ENCODE assay signal across 7 cellular contexts in genomic region chr6:53349209-53349693, GRCh38. TPM values are rescaled to one million over a fixed set of nuclear protein-coding genes. Genes with fewer than 3 reads are reported as not detected.
DNase-seq lines count a peak whose midpoint lies in the region; ATAC-seq and TF ChIP-seq lines count a peak whose summit lies in the region.

No MANE protein-coding gene starts in this region.

- no peak for TF ChIP-seq CTCF in HFF-Myc (IDR thresholded peaks at IDR 0.05; ENCODE audit: low read depth, low read length, missing control alignments)
- TF ChIP-seq CTCF in activated B cell treated with CpG ODN at 0.5 μM for 24 hours (IDR thresholded peaks at IDR 0.05): no peak

- H3K27me3 ChIP-seq in iPS DF 6.9 (ENCODE audit: control insufficient read depth, insufficient read depth, low read length): no peaks in the 10 kb centered on the region

- H3K4me1 Mint-ChIP-seq in activated B cell treated with CpG ODN at 0.5 μM for 24 hours: peaks cover 46% of the 10 kb centered on the region
- peaks cover 27 to 55% of the 10 kb centered on the region in 2 donors for H3K4me1 Mint-ChIP-seq in stimulated activated naive B cell treated with anti-CD40 and anti-IgM and Interleukin-4, amounts not matched to agents 10 μg/mL and 1 μg/mL and 100 μg/mL, for 72 hours

- H3K9me3 Mint-ChIP-seq in activated B cell treated with CpG ODN at 0.5 μM for 24 hours: no peaks in the 10 kb centered on the region
- H3K9me3 Mint-ChIP-seq in stimulated activated naive B cell treated with anti-CD40 and anti-IgM and Interleukin-4, amounts not matched to agents 10 μg/mL and 1 μg/mL and 100 μg/mL, for 72 hours: no peaks in the 10 kb centered on the region

- WGBS in iPS DF 6.9 (ENCODE audit: insufficient coverage, insufficient read length): no CpG with 5 or more reads among the region's 15 CpGs

- H3K4me3 ChIP-seq in HFF-Myc (replicated peaks; ENCODE audit: low read depth, low read length) (peak overlapping the region; percentile 76), iPS DF 6.9 (ENCODE audit: low read length) (peak overlapping the region; percentile 91; the same call in 1 of the 2 replicates)

- ATAC-seq in activated B cell treated with CpG ODN at 0.5 μM for 24 hours (ENCODE audit: low read depth) (no peak), GM18520 (IDR thresholded peaks at IDR 0.05; ENCODE audit: unreplicated experiment) (no peak), GM21360 (IDR thresholded peaks at IDR 0.05; ENCODE audit: unreplicated experiment) (no peak)
- ATAC-seq in stimulated activated naive B cell treated with anti-CD40 and anti-IgM and Interleukin-4, amounts not matched to agents 10 μg/mL and 1 μg/mL and 100 μg/mL, for 72 hours (replicated peaks): no peak

- H3K36me3 Mint-ChIP-seq in activated B cell treated with CpG ODN at 0.5 μM for 24 hours (ENCODE audit: low read depth): peaks cover 34% of the 10 kb centered on the region
- H3K36me3 Mint-ChIP-seq in stimulated activated naive B cell treated with anti-CD40 and anti-IgM and Interleukin-4, amounts not matched to agents 10 μg/mL and 1 μg/mL and 100 μg/mL, for 72 hours: peaks cover 15 to 19% of the 10 kb centered on the region in 2 donors

- H3K27ac Mint-ChIP-seq in activated B cell treated with CpG ODN at 0.5 μM for 24 hours: peak overlapping the region; percentile 97
- H3K27ac Mint-ChIP-seq in stimulated activated naive B cell treated with anti-CD40 and anti-IgM and Interleukin-4, amounts not matched to agents 10 μg/mL and 1 μg/mL and 100 μg/mL, for 72 hours: peak overlapping the region; percentile 97

- CTCF ChIA-PET in activated B cell treated with CpG ODN at 0.5 μM for 24 hours (lab: Charles Lee): interaction anchor here (0.6 to 4.2 kb wide), 5 partner anchors 9 to 177 kb away, joined by 3 to 18 read pairs (median 3); no protein-coding TSS in a partner anchor

- H3K27ac ChIP-seq in iPS DF 6.9 (ENCODE audit: low read length): no peak overlapping the region

- H3K27me3 Mint-ChIP-seq in activated B cell treated with CpG ODN at 0.5 μM for 24 hours: no peaks in the 10 kb centered on the region
- no peaks in the 10 kb centered on the region for H3K27me3 Mint-ChIP-seq in stimulated activated naive B cell treated with anti-CD40 and anti-IgM and Interleukin-4, amounts not matched to agents 10 μg/mL and 1 μg/mL and 100 μg/mL, for 72 hours

- H3K4me1 ChIP-seq in iPS DF 6.9 (ENCODE audit: control insufficient read depth, insufficient read depth, low read length): no peaks in the 10 kb centered on the region

- H3K9me3 ChIP-seq in iPS DF 6.9 (ENCODE audit: control insufficient read depth, insufficient read depth, low read length): no peaks in the 10 kb centered on the region

- no peak for DNase-seq in HFF-Myc (ENCODE audit: extremely low read depth, low read depth)
- DNase-seq in activated B cell treated with CpG ODN at 0.5 μM for 24 hours: no peak
- no peak for DNase-seq in iPS DF 6.9 (ENCODE audit: low read depth, low spot score)
- no peak for DNase-seq in stimulated activated naive B cell treated with anti-CD40 and anti-IgM and Interleukin-4, amounts not matched to agents 10 μg/mL and 1 μg/mL and 100 μg/mL, for 72 hours
- DNase-seq in NCI-H187 (lab: John Stamatoyannopoulos, UW): no peak

- POLR2A ChIA-PET in activated B cell treated with CpG ODN at 0.5 μM for 24 hours (lab: Charles Lee): interaction anchor here (0.7 to 4.3 kb wide), 15 partner anchors 8 to 198 kb away, joined by 3 to 62 read pairs (median 6); no protein-coding TSS in a partner anchor

- intact Hi-C loops in activated B cell treated with CpG ODN at 0.5 μM for 24 hours (cut with micrococcal nuclease): loop anchor here (1.0 to 5.0 kb wide), 8 partner anchors 9 to 198 kb away; partner anchors contain the start of gene GCLC

- peak overlapping the region; percentile 94 for H3K4me3 Mint-ChIP-seq in activated B cell treated with CpG ODN at 0.5 μM for 24 hours
- peak overlapping the region; percentile 94 to 97 for H3K4me3 Mint-ChIP-seq in stimulated activated naive B cell treated with anti-CD40 and anti-IgM and Interleukin-4, amounts not matched to agents 10 μg/mL and 1 μg/mL and 100 μg/mL, for 72 hours

- H3K36me3 ChIP-seq in iPS DF 6.9 (ENCODE audit: control insufficient read depth, insufficient read depth, low read length): no peaks in the 10 kb centered on the region

RNA-seq across cellular contexts. Expression of gene ELOVL5, which starts 0.5 kb away (rescaled TPM):
- 109 and 127 TPM in 2 replicates for total RNA-seq in activated B cell treated with CpG ODN at 0.5 μM for 24 hours
